Comparison of ENCODE assay signal across 20 cellular contexts in the genomic region with DNA sequence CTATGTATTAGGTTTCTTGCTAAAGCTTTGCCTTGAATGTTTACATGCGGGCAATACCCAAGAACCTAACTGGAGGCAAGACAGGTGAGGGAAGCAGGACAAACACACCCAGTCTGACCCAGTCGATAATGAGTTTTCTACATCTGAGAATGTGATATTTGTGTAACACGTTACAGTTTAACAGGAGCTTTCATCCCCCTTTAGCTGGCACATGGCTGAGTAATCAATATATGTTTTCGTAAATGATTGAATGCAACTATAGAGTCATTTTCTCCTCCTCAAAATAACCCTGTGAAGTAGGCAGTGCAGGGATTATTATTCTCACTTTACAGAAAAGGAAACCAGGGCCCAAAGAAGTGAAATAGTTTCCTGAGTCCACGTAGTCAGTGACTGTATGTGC.
DNase-seq lines count a peak whose midpoint lies in the region; ATAC-seq, FAIRE-seq and TF ChIP-seq lines count a peak whose summit lies in the region.
"Had no signal": no experiment of that assay in that cellular context is flagged by ENCODE, and none has a peak within 500 bp of the region (broad histone marks: within the 10 kb centered on the region; RNA-seq: fewer than 3 reads in every experiment).

No MANE protein-coding gene starts in this region.

- peaks cover 20% of the 10 kb centered on the region for H3K27me3 Mint-ChIP-seq in progenitor cell of endocrine pancreas
- H3K27me3 Mint-ChIP-seq: IgD-negative memory B cell had no signal

- H3K4me1 Mint-ChIP-seq in progenitor cell of endocrine pancreas (ENCODE audit: low read depth): peaks cover 47% of the 10 kb centered on the region

- peak; percentile 43 for ATAC-seq in GM19324 (IDR thresholded peaks at IDR 0.05; ENCODE audit: low FRiP score, unreplicated experiment)
- ATAC-seq in HG03432 (IDR thresholded peaks at IDR 0.05; ENCODE audit: unreplicated experiment): peak; percentile 40
- peak; percentile 65 for ATAC-seq in left lobe of liver
- ATAC-seq: Right ventricle myocardium inferior had no signal

- H3K36me3 Mint-ChIP-seq in progenitor cell of endocrine pancreas (ENCODE audit: insufficient read depth): no peaks in the 10 kb centered on the region
- H3K36me3 Mint-ChIP-seq: IgD-negative memory B cell had no signal

- no peak for TF ChIP-seq POLR2A in erythroblast (IDR thresholded peaks at IDR 0.05; ENCODE audit: low read length)

- H3K27ac Mint-ChIP-seq in progenitor cell of endocrine pancreas: peak overlapping the region; percentile 94
- H3K27ac Mint-ChIP-seq: IgD-negative memory B cell had no signal

- H3K4me3 Mint-ChIP-seq in progenitor cell of endocrine pancreas (ENCODE audit: low read depth): peak overlapping the region; percentile 23
- H3K4me3 Mint-ChIP-seq: HFFc6, IgD-negative memory B cell had no signal

- no peak for FAIRE-seq in RCC 7860 (lab: Jason Lieb, UNC)
- FAIRE-seq: A204.1 had no signal

- TF ChIP-seq CTCF in progenitor cell of endocrine pancreas (IDR thresholded peaks at IDR 0.05; ENCODE audit: unreplicated experiment): no peak

- DNase-seq in left lobe of liver (ENCODE audit: low spot score) (no peak), progenitor cell of endocrine pancreas (ENCODE audit: low spot score, unreplicated experiment) (no peak), erythroblast (lab: John Stamatoyannopoulos, UW) (no peak), superior temporal gyrus (ENCODE audit: extremely low spot score) (no peak), RCC 7860 (ENCODE audit: low spot score) (no peak)
- no peak for DNase-seq in stimulated activated CD4-positive, alpha-beta T cell treated with anti-CD3 and anti-CD28 coated beads, Interleukin-15, amount 100 ng/mL, for 24 hours
- DNase-seq: BE2C, EL, H7, HFFc6, NCI-H1105 treated with DMSO at 0.1 percent for 48 hours, NCI-H2081, NCI-H2171 treated with DMSO at 0.1 percent for 48 hours, NCI-H526, OCI-M1 had no signal

- H3K9me3 Mint-ChIP-seq in progenitor cell of endocrine pancreas (ENCODE audit: low read depth): no peaks in the 10 kb centered on the region
- H3K9me3 Mint-ChIP-seq: HFFc6, IgD-negative memory B cell had no signal
